In the genomic region with DNA sequence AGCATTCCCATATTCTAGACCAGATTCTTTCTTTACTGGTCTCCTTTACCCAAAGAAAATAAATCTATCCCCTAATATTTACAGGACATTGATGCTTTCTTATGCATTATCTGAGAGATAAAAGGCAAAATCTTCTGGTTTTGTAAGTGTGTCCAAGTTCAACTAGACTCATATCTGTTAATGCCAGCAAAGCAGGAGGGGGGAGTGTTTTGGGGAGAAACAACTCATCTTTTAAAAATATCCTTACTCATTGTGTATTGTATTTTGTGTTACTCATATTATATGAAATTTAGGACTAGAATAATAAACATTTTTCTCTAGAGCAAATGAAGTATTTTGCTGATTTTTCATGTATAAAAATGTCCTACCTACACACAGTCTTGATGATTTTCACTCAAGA, we compare ENCODE assay signal across 20 cellular contexts.
"Had no signal": no experiment of that assay in that cellular context is flagged by ENCODE, and none has a peak within 500 bp of the region (broad histone marks: within the 10 kb centered on the region; RNA-seq: fewer than 3 reads in every experiment).

No MANE protein-coding gene starts in this region.

- H3K27ac ChIP-seq: body of pancreas, dorsolateral prefrontal cortex, epithelial cell of prostate, ovary, right lobe of liver, thyroid gland had no signal

- DNase-seq: activated CD4-positive, alpha-beta T cell treated with anti-CD3 and anti-CD28 coated beads for 48 hours; activated CD4-positive, CD25-positive, alpha-beta regulatory T cell; activated CD8-positive, alpha-beta T cell treated with anti-CD3 and anti-CD28 coated beads for 36 hours; activated naive CD4-positive, alpha-beta T cell treated with Interleukin-2 at 50 U/mL for 16 hours; activated naive CD8-positive, alpha-beta T cell treated with anti-CD3 and anti-CD28 coated beads, Interleukin-2, amount 10 ng/mL, durations not matched to agents 7 days and 5 days; activated T-cell treated with anti-CD3 and anti-CD28 coated beads, Interleukin-2, amount 50 U/mL, for 1 hour; body of pancreas; caudate nucleus; dorsolateral prefrontal cortex; left cardiac atrium; mesendoderm; naive thymus-derived CD8-positive, alpha-beta T cell; ovary; right lobe of liver; stimulated activated CD4-positive, alpha-beta T cell treated with anti-CD3 and anti-CD28 coated beads, Interleukin-4, amount 100 ng/mL, for 4 hours; stimulated activated naive CD4-positive, alpha-beta T cell; T-helper 9 cell; thyroid gland had no signal

- H3K36me3 Mint-ChIP-seq: naive thymus-derived CD8-positive, alpha-beta T cell had no signal

- H3K4me1 ChIP-seq: body of pancreas, right lobe of liver, thyroid gland had no signal

- H3K4me3 ChIP-seq: body of pancreas, dorsolateral prefrontal cortex, ovary, right lobe of liver, thyroid gland had no signal

- H3K27ac Mint-ChIP-seq: activated naive CD8-positive, alpha-beta T cell treated with anti-CD3 and anti-CD28 coated beads, Interleukin-2, amount 10 ng/mL, durations not matched to agents 7 days and 5 days; naive thymus-derived CD8-positive, alpha-beta T cell had no signal

- H3K4me3 Mint-ChIP-seq: activated CD8-positive, alpha-beta T cell treated with anti-CD3 and anti-CD28 coated beads for 36 hours; activated naive CD8-positive, alpha-beta T cell treated with anti-CD3 and anti-CD28 coated beads, Interleukin-2, amount 10 ng/mL, durations not matched to agents 7 days and 5 days; naive thymus-derived CD8-positive, alpha-beta T cell had no signal

- H3K36me3 ChIP-seq: ovary, right lobe of liver, thyroid gland had no signal

- H3K27me3 Mint-ChIP-seq: activated CD8-positive, alpha-beta T cell treated with anti-CD3 and anti-CD28 coated beads for 36 hours; activated naive CD8-positive, alpha-beta T cell treated with anti-CD3 and anti-CD28 coated beads, Interleukin-2, amount 10 ng/mL, durations not matched to agents 7 days and 5 days; activated T-helper 17 cell treated with anti-CD3 and anti-CD28 coated beads, Interleukin-2, amount 50 U/mL, for 72 hours; naive thymus-derived CD8-positive, alpha-beta T cell had no signal

- ATAC-seq: body of pancreas; left cardiac atrium; naive thymus-derived CD8-positive, alpha-beta T cell; right lobe of liver had no signal

- H3K27me3 ChIP-seq: body of pancreas, dorsolateral prefrontal cortex, ovary, right lobe of liver, thyroid gland had no signal

- H3K9me3 ChIP-seq: body of pancreas, ovary, right lobe of liver, thyroid gland had no signal

- H3K9me3 Mint-ChIP-seq: activated CD8-positive, alpha-beta T cell treated with anti-CD3 and anti-CD28 coated beads for 36 hours; activated T-helper 17 cell treated with anti-CD3 and anti-CD28 coated beads, Interleukin-2, amount 50 U/mL, for 72 hours; naive thymus-derived CD8-positive, alpha-beta T cell had no signal
